ENCODE assay signal across 18 cellular contexts in the genomic region with DNA sequence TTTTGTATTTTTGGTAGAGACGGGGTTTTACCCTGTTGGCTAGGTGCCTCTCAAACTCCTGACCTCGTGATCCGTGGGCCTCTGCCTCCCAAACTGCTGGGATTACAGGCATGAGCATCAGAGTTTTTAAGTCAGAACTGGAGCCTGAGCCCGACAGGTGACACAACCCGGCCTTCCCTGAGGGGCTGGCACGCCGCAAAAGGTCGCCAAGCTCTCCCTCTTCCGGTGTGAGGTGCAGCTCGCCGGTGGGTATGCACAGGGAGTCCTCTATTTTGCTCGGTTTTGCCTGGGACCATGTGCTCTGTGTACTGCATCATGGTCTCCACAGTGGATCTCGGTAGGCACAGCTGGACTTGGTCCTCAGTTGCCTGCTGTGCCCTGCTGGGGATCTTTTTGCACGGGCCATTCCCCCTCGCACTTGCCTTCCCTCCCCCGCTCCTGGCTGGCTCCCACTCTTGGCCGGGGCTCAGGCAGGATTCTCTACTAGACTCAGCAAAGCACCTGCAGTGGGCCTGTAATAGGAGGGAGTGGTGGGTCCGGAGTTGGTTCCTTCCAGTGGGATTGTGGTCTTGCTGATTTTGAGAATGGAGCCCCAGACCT.
DNase-seq lines count a peak whose midpoint lies in the region; ATAC-seq and TF ChIP-seq lines count a peak whose summit lies in the region.
"Had no signal": no experiment of that assay in that cellular context is flagged by ENCODE, and none has a peak within 500 bp of the region (broad histone marks: within the 10 kb centered on the region; RNA-seq: fewer than 3 reads in every experiment).

No MANE protein-coding gene starts in this region.

- no peak for ATAC-seq in sciatic nerve
- ATAC-seq in HG03175 (IDR thresholded peaks at IDR 0.05; ENCODE audit: unreplicated experiment) = no peak
- ATAC-seq: A549, HepG2, SK-N-SH treated with all-trans-retinoic acid at 6 μM for 48 hours had no signal

- no peak overlapping the region for H3K27ac ChIP-seq in HEK293 (ENCODE audit: extremely low read depth, low read depth, low read length)
- H3K27ac ChIP-seq: C4-2B had no signal

- 0 out of 2 replicates have a peak, but pooled peaks cover 2% of the 10 kb centered on the region for H3K4me1 ChIP-seq in HEK293 (ENCODE audit: control insufficient read depth, insufficient read depth, low read length)

- no peak overlapping the region for H3K4me3 Mint-ChIP-seq in CD14-positive monocyte
- no peak overlapping the region for H3K4me3 Mint-ChIP-seq in dendritic cell treated with granulocyte-macrophage colony-stimulating factor and Interleukin-4, amounts not matched to agents 40 ng/mL and 50 ng/mL, for 4 days

- peaks cover 0 to 4% (median 2%) of the 10 kb centered on the region in 3 donors for H3K27me3 Mint-ChIP-seq in CD14-positive monocyte (ENCODE audit: low read depth in 3 of 3)
- no peaks in the 10 kb centered on the region for H3K27me3 Mint-ChIP-seq in dendritic cell treated with granulocyte-macrophage colony-stimulating factor and Interleukin-4, amounts not matched to agents 40 ng/mL and 50 ng/mL, for 4 days

- no peak overlapping the region for H3K4me3 ChIP-seq in HEK293 (ENCODE audit: low read depth, low read length)
- H3K4me3 ChIP-seq: A549 had no signal

- peaks cover 76% of the 10 kb centered on the region for H3K4me1 Mint-ChIP-seq in CD14-positive monocyte
- peaks cover 70% of the 10 kb centered on the region for H3K4me1 Mint-ChIP-seq in dendritic cell treated with granulocyte-macrophage colony-stimulating factor and Interleukin-4, amounts not matched to agents 40 ng/mL and 50 ng/mL, for 4 days (ENCODE audit: low read depth)

- H3K9me3 ChIP-seq in HEK293 (ENCODE audit: control insufficient read depth, insufficient read depth, low read depth, low read length) = no peaks in the 10 kb centered on the region
- H3K9me3 ChIP-seq: A549 had no signal

- H3K9me3 Mint-ChIP-seq in CD14-positive monocyte = peaks cover 0 to 8% (median 3%) of the 10 kb centered on the region in 7 donors
- H3K9me3 Mint-ChIP-seq in dendritic cell treated with granulocyte-macrophage colony-stimulating factor and Interleukin-4, amounts not matched to agents 40 ng/mL and 50 ng/mL, for 4 days = no peaks in the 10 kb centered on the region

- no peak for TF ChIP-seq CTCF in CD14-positive monocyte (IDR thresholded peaks at IDR 0.05)
- no peak for TF ChIP-seq CTCF in HEK293 (tag by site-specific recombination; IDR thresholded peaks at IDR 0.05)

- intact Hi-C loops in CD14-positive monocyte (cut with micrococcal nuclease) = no loop called here
- intact Hi-C loops in dendritic cell treated with granulocyte-macrophage colony-stimulating factor and Interleukin-4, amounts not matched to agents 40 ng/mL and 50 ng/mL, for 4 days (cut with micrococcal nuclease) = no loop called here
- intact Hi-C loops in sciatic nerve (cut with DNase I) = no loop called here

- H3K36me3 Mint-ChIP-seq in CD14-positive monocyte = peaks cover 6 to 7% of the 10 kb centered on the region in 2 donors
- peaks cover 9% of the 10 kb centered on the region for H3K36me3 Mint-ChIP-seq in dendritic cell treated with granulocyte-macrophage colony-stimulating factor and Interleukin-4, amounts not matched to agents 40 ng/mL and 50 ng/mL, for 4 days (ENCODE audit: low read depth)

- H3K36me3 ChIP-seq in HEK293 (ENCODE audit: control insufficient read depth in 2 of 2, insufficient read depth in 1 of 2, low read length in 2 of 2) = no peaks in the 10 kb centered on the region

- H3K27ac Mint-ChIP-seq in CD14-positive monocyte = peak overlapping the region in 6 of 7 donors; percentile 15 to 95 (median 68)
- peak overlapping the region; percentile 91 for H3K27ac Mint-ChIP-seq in dendritic cell treated with granulocyte-macrophage colony-stimulating factor and Interleukin-4, amounts not matched to agents 40 ng/mL and 50 ng/mL, for 4 days

- CTCF ChIA-PET in HEK293 (lab: Yijun Ruan, JAX) = interaction anchor here (1.1 kb wide), 1 partner anchor 10 kb away, joined by 5 read pairs; no protein-coding TSS in a partner anchor

- POLR2A ChIA-PET in HEK293 (lab: Yijun Ruan, JAX) = no interaction called here

- DNase-seq in CD14-positive monocyte (ENCODE audit: low spot score) (no peak), sciatic nerve (ENCODE audit: low spot score) (peak; percentile 49), SKM-1 (lab: John Stamatoyannopoulos, UW; ENCODE audit: unreplicated experiment) (no peak)
- DNase-seq in activated CD4-positive, CD25-positive, alpha-beta regulatory T cell treated with anti-CD3 and anti-CD28 coated beads, Interleukin-2, amount 50 U/mL, for 72 hours = no peak
- DNase-seq: DMS 273 treated with DMSO at 0.1 percent for 48 hours, GF-D8, KG1, NCI-H1048, NCI-H146, NCI-H524, SHP77 had no signal

TF ChIP-seq in HEK293, 187 proteins besides CTCF, POLR2A, EP300 and RAD21:
- TF ChIP-seq ZNF747 (tag by site-specific recombination; IDR thresholded peaks at IDR 0.05) = no peak
- no peak for TF ChIP-seq REST (tag by site-specific recombination; IDR thresholded peaks at IDR 0.05)
- peak; percentile 91 for TF ChIP-seq ZIC2 (tag by site-specific recombination; IDR thresholded peaks at IDR 0.05)
- TF ChIP-seq ZNF837 (tag by site-specific recombination; IDR thresholded peaks at IDR 0.05) = no peak
- TF ChIP-seq GLI2 (tag by site-specific recombination; IDR thresholded peaks at IDR 0.05; ENCODE audit: borderline replicate concordance, low read depth) = no peak
- no peak for TF ChIP-seq ZNF785 (tag by site-specific recombination; IDR thresholded peaks at IDR 0.05)
